Comparison of ENCODE assay signal across 12 cellular contexts in genomic region chr1:219159946-219160645, GRCh38. TPM values are rescaled to one million over a fixed set of nuclear protein-coding genes. Genes with fewer than 3 reads are reported as not detected.
A peak's percentile ranks its signal among the peaks of the same experiment; 100 is the strongest.
DNase-seq lines count a peak whose midpoint lies in the region; ATAC-seq, FAIRE-seq and TF ChIP-seq lines count a peak whose summit lies in the region.
"Had no signal": no experiment of that assay in that cellular context is flagged by ENCODE, and none has a peak within 500 bp of the region (broad histone marks: within the 10 kb centered on the region; RNA-seq: fewer than 3 reads in every experiment).

No MANE protein-coding gene starts in this region.

- no peak for TF ChIP-seq EP300 in ovary (IDR thresholded peaks at IDR 0.05)

- FAIRE-seq in bronchial epithelial cell (lab: Jason Lieb, UNC): no peak
- FAIRE-seq: colon, TTC549 had no signal

- no peaks in the 10 kb centered on the region for H3K9me3 ChIP-seq in ovary

- intact Hi-C loops in ovary (cut with DNase I): no loop called here

- H3K27me3 ChIP-seq in bronchial epithelial cell (ENCODE audit: control insufficient read depth, insufficient read depth, low read length) (no peaks in the 10 kb centered on the region), ovary (no peaks in the 10 kb centered on the region)
- H3K27me3 ChIP-seq: hepatocyte had no signal

- H3K4me1 ChIP-seq in ovary (ENCODE audit: insufficient read depth): no peaks in the 10 kb centered on the region

- no peaks in the 10 kb centered on the region for H3K36me3 ChIP-seq in bronchial epithelial cell (ENCODE audit: control insufficient read depth, insufficient read depth, low read length)
- no peaks in the 10 kb centered on the region for H3K36me3 ChIP-seq in ovary

- WGBS in ovary, 3 donors: 84 to 93% (median 85%) methylated on average over 4 of the region's 4 CpGs

- TF ChIP-seq CTCF in bronchial epithelial cell (IDR thresholded peaks at IDR 0.05; ENCODE audit: insufficient read depth, low read length, severe bottlenecking) (no peak), ovary (IDR thresholded peaks at IDR 0.05) (no peak)

- DNase-seq in COLO829 (ENCODE audit: low spot score) (peak; percentile 11), bronchial epithelial cell (ENCODE audit: low read depth) (peak; percentile 53), activated T-cell treated with anti-CD3 and anti-CD28 coated beads for 4 hours (no peak), ovary (no peak)
- DNase-seq: stimulated activated naive B cell treated with anti-CD40 and anti-IgM and Interleukin-4, amounts not matched to agents 10 μg/mL and 1 μg/mL and 100 μg/mL, for 72 hours had no signal

- no peak overlapping the region for H3K4me3 ChIP-seq in bronchial epithelial cell (ENCODE audit: low read depth, low read length)
- no peak overlapping the region for H3K4me3 ChIP-seq in ovary
- H3K4me3 ChIP-seq: hepatocyte had no signal

- ATAC-seq in GM19463 (IDR thresholded peaks at IDR 0.05; ENCODE audit: unreplicated experiment): peak; percentile 92
- peak; percentile 71 for ATAC-seq in HG03135 (IDR thresholded peaks at IDR 0.05; ENCODE audit: unreplicated experiment)
- no peak for ATAC-seq in GM21723 (IDR thresholded peaks at IDR 0.05; ENCODE audit: unreplicated experiment)
- ATAC-seq in HG03097 (IDR thresholded peaks at IDR 0.05; ENCODE audit: low FRiP score, unreplicated experiment): no peak
- ATAC-seq: stimulated activated naive B cell treated with anti-CD40 and anti-IgM and Interleukin-4, amounts not matched to agents 10 μg/mL and 1 μg/mL and 100 μg/mL, for 72 hours had no signal

- no peak for TF ChIP-seq POLR2A in ovary (IDR thresholded peaks at IDR 0.05)

- no peak overlapping the region for H3K27ac ChIP-seq in ovary
- H3K27ac ChIP-seq: hepatocyte had no signal

RNA-seq across cellular contexts. Expression of gene LYPLAL1, which starts 13.6 kb away (rescaled TPM):
- total RNA-seq in bronchial epithelial cell (12.1 and 25.5 TPM in 2 replicates), ovary (10 to 100 TPM; 25.3 to 43.8 (median 36.8) TPM)
- polyA plus RNA-seq in ovary: 10 to 100 TPM; 14.7 to 36.8 TPM

Comparison
In these comparisons a context has a peak if more than half of its experiments do, and no peak if none do; other contexts are left out.
1. DNase-seq: peak in COLO829 (single experiment) and bronchial epithelial cell (single experiment); none in activated T-cell treated with anti-CD3 and anti-CD28 coated beads for 4 hours (single experiment) and ovary (0 of 5).
2. ATAC-seq: peak in GM19463 (single experiment) and HG03135 (single experiment); none in GM21723 (single experiment) and HG03097 (single experiment).